In the genomic region with DNA sequence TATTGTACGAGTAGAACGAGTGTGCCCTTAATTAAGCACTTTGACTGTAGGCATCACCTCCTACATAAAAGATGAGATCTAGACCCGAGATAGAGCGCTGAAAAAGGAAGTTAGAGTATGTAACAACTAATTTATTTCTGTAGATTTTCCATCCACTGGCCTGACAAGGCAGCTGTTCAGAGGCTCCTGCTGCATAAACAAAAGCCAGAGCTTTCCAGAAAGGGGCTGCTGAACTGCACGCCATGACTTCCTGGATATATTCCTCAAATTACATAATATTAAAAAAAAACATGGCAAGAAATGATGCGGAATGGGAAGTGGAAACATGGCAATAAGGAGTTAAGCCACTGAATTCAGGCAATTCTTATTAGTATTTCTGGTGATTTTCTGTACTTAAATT, we compare ENCODE assay signal across 27 cellular contexts.
DNase-seq lines count a peak whose midpoint lies in the region; ATAC-seq, FAIRE-seq and TF ChIP-seq lines count a peak whose summit lies in the region.
"Had no signal": no experiment of that assay in that cellular context is flagged by ENCODE, and none has a peak within 500 bp of the region (broad histone marks: within the 10 kb centered on the region; RNA-seq: fewer than 3 reads in every experiment).

No MANE protein-coding gene starts in this region.

- dilution Hi-C loops in endothelial cell of umbilical vein (cut with MboI; ENCODE audit: extremely low pct_ligation_motif_present, low sequenced_read_pairs) = no loop called here

- no peak overlapping the region for H3K27ac Mint-ChIP-seq in activated CD4-positive, alpha-beta T cell treated with anti-CD3 and anti-CD28 coated beads, Interleukin-2, amount 10 ng/mL, durations not matched to agents 7 days and 5 days
- H3K27ac Mint-ChIP-seq in T-helper 17 cell = no peak overlapping the region
- H3K27ac Mint-ChIP-seq: CD8-positive, alpha-beta T cell; IgD-negative memory B cell had no signal

- no TSS peak for BruUV-seq in endothelial cell of umbilical vein (replicated peaks; lab: Mats Ljungman, UMichigan)

- H3K4me1 Mint-ChIP-seq in activated CD4-positive, alpha-beta T cell treated with anti-CD3 and anti-CD28 coated beads, Interleukin-2, amount 10 ng/mL, durations not matched to agents 7 days and 5 days = peaks cover 5% of the 10 kb centered on the region
- peaks cover 7% of the 10 kb centered on the region for H3K4me1 Mint-ChIP-seq in T-helper 17 cell

- no peaks in the 10 kb centered on the region for H3K36me3 ChIP-seq in Karpas-422 (ENCODE audit: insufficient read depth, low read length)
- no peaks in the 10 kb centered on the region for H3K36me3 ChIP-seq in SJCRH30
- H3K36me3 ChIP-seq in endothelial cell of umbilical vein (ENCODE audit: control insufficient read depth in 2 of 2, extremely low read depth in 1 of 2, insufficient read depth in 2 of 2, low read length in 2 of 2) = no peaks in the 10 kb centered on the region

- intact Hi-C loops in endothelial cell of umbilical vein (cut with micrococcal nuclease) = loop anchor here (10.0 kb wide), 1 partner anchor 233 kb away; no protein-coding TSS in a partner anchor

- H3K9me3 ChIP-seq in Karpas-422 (ENCODE audit: low read length) (no peaks in the 10 kb centered on the region), SJCRH30 (replicated peaks) (no peaks in the 10 kb centered on the region), endothelial cell of umbilical vein (replicated peaks; ENCODE audit: control insufficient read depth, insufficient read depth, low read length) (no peaks in the 10 kb centered on the region), T-helper 17 cell (ENCODE audit: control insufficient read depth, low read length, poor library complexity, severe bottlenecking) (peaks cover 2% of the 10 kb centered on the region)
- H3K9me3 ChIP-seq: Caco-2 had no signal

- H3K4me3 ChIP-seq in Karpas-422 (ENCODE audit: low read length) = no peak overlapping the region
- peak overlapping the region; percentile 24 for H3K4me3 ChIP-seq in SJCRH30
- no peak overlapping the region for H3K4me3 ChIP-seq in endothelial cell of umbilical vein (replicated peaks in 1 of 3; ENCODE audit: insufficient read depth in 1 of 3, low read depth in 1 of 3, low read length in 3 of 3)

- FAIRE-seq in endothelial cell of umbilical vein (lab: Jason Lieb, UNC) = no peak
- FAIRE-seq: GM12891, RCC 7860 had no signal

- no peaks in the 10 kb centered on the region for H3K27me3 Mint-ChIP-seq in activated CD4-positive, alpha-beta T cell treated with anti-CD3 and anti-CD28 coated beads, Interleukin-2, amount 10 ng/mL, durations not matched to agents 7 days and 5 days
- H3K27me3 Mint-ChIP-seq in T-helper 17 cell = no peaks in the 10 kb centered on the region
- H3K27me3 Mint-ChIP-seq: IgD-negative memory B cell had no signal

- CTCF ChIA-PET in endothelial cell of umbilical vein (lab: Charles Lee) = no interaction called here
- CTCF ChIA-PET in activated CD4-positive, alpha-beta T cell treated with anti-CD3 and anti-CD28 coated beads, Interleukin-2, amount 10 ng/mL, durations not matched to agents 7 days and 5 days (lab: Charles Lee) = interaction anchor here (0.6 to 0.7 kb wide), 2 partner anchors 12 to 16 kb away, joined by 3 read pairs; no protein-coding TSS in a partner anchor

- no peak overlapping the region for H3K4me3 Mint-ChIP-seq in activated CD4-positive, alpha-beta T cell treated with anti-CD3 and anti-CD28 coated beads, Interleukin-2, amount 10 ng/mL, durations not matched to agents 7 days and 5 days
- no peak overlapping the region for H3K4me3 Mint-ChIP-seq in T-helper 17 cell
- H3K4me3 Mint-ChIP-seq: CD8-positive, alpha-beta T cell; IgD-negative memory B cell had no signal

- H4K20me1 ChIP-seq in Karpas-422 (ENCODE audit: insufficient read depth, low read depth, low read length) = no peaks in the 10 kb centered on the region
- no peaks in the 10 kb centered on the region for H4K20me1 ChIP-seq in endothelial cell of umbilical vein (replicated peaks; ENCODE audit: control insufficient read depth, extremely low read depth, insufficient read depth, low read length)

- H3K36me3 Mint-ChIP-seq in activated CD4-positive, alpha-beta T cell treated with anti-CD3 and anti-CD28 coated beads, Interleukin-2, amount 10 ng/mL, durations not matched to agents 7 days and 5 days (ENCODE audit: low read depth) = no peaks in the 10 kb centered on the region
- H3K36me3 Mint-ChIP-seq in T-helper 17 cell (ENCODE audit: low read depth) = no peaks in the 10 kb centered on the region
- H3K36me3 Mint-ChIP-seq: CD8-positive, alpha-beta T cell; IgD-negative memory B cell had no signal

- no peak for ATAC-seq in T-helper 17 cell
- ATAC-seq: CD8-positive, alpha-beta T cell; SK-N-SH treated with all-trans-retinoic acid at 6 μM for 48 hours had no signal

- DNase-seq in Karpas-422 = peak; percentile 56
- DNase-seq in SJCRH30 = peak; percentile 31 to 56
- DNase-seq in endothelial cell of umbilical vein (ENCODE audit: low read depth, low spot score) = peak; percentile 7
- DNase-seq in DMS53 (lab: John Stamatoyannopoulos, UW) = no peak
- DNase-seq in NCI-H774 (lab: John Stamatoyannopoulos, UW) = no peak
- no peak for DNase-seq in activated CD4-positive, alpha-beta T cell treated with anti-CD3 and anti-CD28 coated beads, Interleukin-2, amount 10 ng/mL, durations not matched to agents 7 days and 5 days
- DNase-seq in T-helper 17 cell = no peak
- DNase-seq: C1 segment of cervical spinal cord; Caco-2; CD8-positive, alpha-beta T cell; DMS79; EL; GDM1; GOT3; HCEC 1CT; Kasumi-1; NCI-H1048; NCI-H1417; NCI-H1694; NCI-H2029 treated with DMSO at 0.1 percent for 48 hours; NCI-H524; NCI-H748 treated with DMSO at 0.1 percent for 48 hours had no signal

- H3K9ac ChIP-seq in Karpas-422 (ENCODE audit: low read length) (no peak overlapping the region), endothelial cell of umbilical vein (replicated peaks; ENCODE audit: extremely low read depth, insufficient read depth, low read length) (no peak overlapping the region)

- no peak for TF ChIP-seq POLR2A in endothelial cell of umbilical vein (IDR thresholded peaks at IDR 0.05; ENCODE audit: low read depth, low read length)

- H3K4me2 ChIP-seq in Karpas-422 (ENCODE audit: low read depth, low read length, poor library complexity, severe bottlenecking) (no peak overlapping the region), endothelial cell of umbilical vein (ENCODE audit: insufficient read depth, low read length) (no peak overlapping the region)

- no peak overlapping the region for H2AFZ ChIP-seq in Karpas-422 (ENCODE audit: low read length)
- no peak overlapping the region for H2AFZ ChIP-seq in endothelial cell of umbilical vein (ENCODE audit: low read depth, low read length)

- H3K79me2 ChIP-seq in Karpas-422 (ENCODE audit: low read length) (no peaks in the 10 kb centered on the region), endothelial cell of umbilical vein (ENCODE audit: control insufficient read depth, insufficient read depth, low read length) (no peaks in the 10 kb centered on the region)

- no peaks in the 10 kb centered on the region for H3K9me3 Mint-ChIP-seq in activated CD4-positive, alpha-beta T cell treated with anti-CD3 and anti-CD28 coated beads, Interleukin-2, amount 10 ng/mL, durations not matched to agents 7 days and 5 days
- H3K9me3 Mint-ChIP-seq: CD8-positive, alpha-beta T cell; IgD-negative memory B cell had no signal

- H3K27me3 ChIP-seq in Karpas-422 (ENCODE audit: low read length) = no peaks in the 10 kb centered on the region
- H3K27me3 ChIP-seq in SJCRH30 = no peaks in the 10 kb centered on the region; the same call in 1 of the 2 replicates
- no peaks in the 10 kb centered on the region for H3K27me3 ChIP-seq in endothelial cell of umbilical vein (ENCODE audit: control insufficient read depth in 2 of 2, insufficient read depth in 2 of 2, low read length in 2 of 2)

- POLR2A ChIA-PET in endothelial cell of umbilical vein (lab: Charles Lee) = no interaction called here
- POLR2A ChIA-PET in activated CD4-positive, alpha-beta T cell treated with anti-CD3 and anti-CD28 coated beads, Interleukin-2, amount 10 ng/mL, durations not matched to agents 7 days and 5 days (lab: Charles Lee) = no interaction called here

- TF ChIP-seq CTCF in endothelial cell of umbilical vein (IDR thresholded peaks at IDR 0.05; ENCODE audit: extremely low read depth in 1 of 2, insufficient read depth in 1 of 2, low read depth in 1 of 2, low read length in 2 of 2) = no peak

- H3K27ac ChIP-seq in Karpas-422 (ENCODE audit: low read length) = no peak overlapping the region
- no peak overlapping the region for H3K27ac ChIP-seq in SJCRH30
- no peak overlapping the region for H3K27ac ChIP-seq in endothelial cell of umbilical vein (ENCODE audit: insufficient read depth, low read depth, low read length)
- H3K27ac ChIP-seq: HL-60 had no signal

- no peaks in the 10 kb centered on the region for H3K9me2 ChIP-seq in Karpas-422 (replicated peaks; ENCODE audit: insufficient read depth, low read length)

- H3K4me1 ChIP-seq in Karpas-422 (ENCODE audit: low read length) (peaks cover 42% of the 10 kb centered on the region), SJCRH30 (peaks cover 3% of the 10 kb centered on the region), endothelial cell of umbilical vein (ENCODE audit: control insufficient read depth, extremely low read depth, insufficient read depth, low read length) (peaks cover 4% of the 10 kb centered on the region)
- H3K4me1 ChIP-seq: Caco-2 had no signal

- no peaks in the 10 kb centered on the region for H3K9me1 ChIP-seq in endothelial cell of umbilical vein (replicated peaks; ENCODE audit: control insufficient read depth, extremely low read depth, insufficient read depth, low read length)

TF ChIP-seq in endothelial cell of umbilical vein, 7 proteins besides CTCF, POLR2A, EP300 and RAD21:
- TF ChIP-seq, protein P1, sequence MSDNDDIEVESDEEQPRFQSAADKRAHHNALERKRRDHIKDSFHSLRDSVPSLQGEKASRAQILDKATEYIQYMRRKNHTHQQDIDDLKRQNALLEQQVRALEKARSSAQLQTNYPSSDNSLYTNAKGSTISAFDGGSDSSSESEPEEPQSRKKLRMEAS (IDR thresholded peaks at IDR 0.05; ENCODE audit: insufficient read depth, insufficient read length) = no peak
- TF ChIP-seq POLR2AphosphoS5 (IDR thresholded peaks at IDR 0.05; ENCODE audit: insufficient read depth, low read depth, low read length) = no peak
- no peak for TF ChIP-seq EZH2 (IDR thresholded peaks at IDR 0.05; ENCODE audit: borderline replicate concordance, low read depth, low read length, severe bottlenecking)
- TF ChIP-seq JUN (IDR thresholded peaks at IDR 0.05; ENCODE audit: borderline replicate concordance, insufficient read depth, insufficient read length, low read depth) = no peak

Comparison
In these comparisons a context has a peak if more than half of its experiments do, and no peak if none do; other contexts are left out.
1. DNase-seq: peak in Karpas-422 (single experiment), SJCRH30 (2 of 2) and endothelial cell of umbilical vein (single experiment); none in DMS53 (single experiment), NCI-H774 (single experiment), activated CD4-positive, alpha-beta T cell treated with anti-CD3 and anti-CD28 coated beads, Interleukin-2, amount 10 ng/mL, durations not matched to agents 7 days and 5 days (single experiment) and T-helper 17 cell (0 of 3).